16 cellular contexts compared by ENCODE assay signal in the genomic region with DNA sequence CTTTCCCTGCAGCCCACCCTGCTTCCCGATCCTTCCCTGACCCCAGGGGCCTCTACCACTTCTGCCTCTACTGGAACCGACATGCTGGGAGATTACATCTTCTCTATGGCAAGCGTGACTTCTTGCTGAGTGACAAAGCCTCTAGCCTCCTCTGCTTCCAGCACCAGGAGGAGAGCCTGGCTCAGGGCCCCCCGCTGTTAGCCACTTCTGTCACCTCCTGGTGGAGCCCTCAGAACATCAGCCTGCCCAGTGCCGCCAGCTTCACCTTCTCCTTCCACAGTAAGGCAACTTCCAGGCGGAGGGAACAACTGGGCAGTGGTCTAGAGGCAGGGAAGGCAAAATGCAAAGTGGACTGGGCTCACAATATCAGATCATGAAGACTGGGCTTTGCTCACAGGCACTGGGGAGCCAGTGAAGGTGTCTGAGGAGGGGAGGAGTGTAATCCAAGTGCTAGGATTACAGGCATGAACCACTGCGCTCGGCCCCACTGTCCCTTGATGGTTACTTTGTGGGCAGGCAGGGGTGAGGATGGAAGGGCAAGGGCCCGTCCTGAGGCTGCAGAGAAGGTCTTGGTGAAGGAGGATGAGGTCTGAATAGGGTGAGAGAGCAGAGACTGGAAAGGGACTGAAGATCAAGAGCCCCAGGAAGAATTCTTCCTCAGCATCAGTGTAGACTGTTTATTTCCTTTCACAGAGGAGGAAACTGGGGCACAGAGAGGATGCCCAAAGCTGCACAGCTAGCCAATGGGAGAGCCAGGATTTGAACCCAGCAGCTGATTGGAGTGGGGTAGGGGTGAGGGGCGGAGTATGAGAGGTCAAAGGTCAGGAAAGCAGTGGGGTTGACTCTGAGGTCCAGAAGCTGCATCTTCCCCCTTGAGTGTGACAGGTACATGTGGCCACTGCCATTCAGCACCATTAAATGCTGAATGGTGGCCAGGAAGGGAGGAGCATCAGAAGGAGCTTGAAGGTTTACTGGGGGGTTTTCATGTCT. TPM values are rescaled to one million over a fixed set of nuclear protein-coding genes. Genes with fewer than 3 reads are reported as not detected.
A peak's percentile ranks its signal among the peaks of the same experiment; 100 is the strongest.
DNase-seq lines count a peak whose midpoint lies in the region; ATAC-seq and TF ChIP-seq lines count a peak whose summit lies in the region.
"Had no signal": no experiment of that assay in that cellular context is flagged by ENCODE, and none has a peak within 500 bp of the region (broad histone marks: within the 10 kb centered on the region; RNA-seq: fewer than 3 reads in every experiment).

No MANE protein-coding gene starts in this region.

- CTCF ChIA-PET in RWPE1 (lab: Yijun Ruan, JAX) = interaction anchor here (1.2 kb wide), 1 partner anchor 61 kb away, joined by 3 read pairs; no protein-coding TSS in a partner anchor

- H3K36me3 Mint-ChIP-seq in stimulated activated naive CD8-positive, alpha-beta T cell treated with anti-CD3 and anti-CD28 coated beads, Interleukin-15, Interleukin-2, amounts not matched to agents 100 ng/mL and 50 ng/mL, for 24 hours (ENCODE audit: low read depth) = no peaks in the 10 kb centered on the region
- H3K36me3 Mint-ChIP-seq in chondrocyte (ENCODE audit: low read depth) (peaks cover 8% of the 10 kb centered on the region), type B pancreatic cell (no peaks in the 10 kb centered on the region)

- no peak for ATAC-seq in stimulated activated naive CD8-positive, alpha-beta T cell treated with anti-CD3 and anti-CD28 coated beads, Interleukin-15, Interleukin-2, amounts not matched to agents 100 U/mL and 50 U/mL, for 24 hours
- ATAC-seq in HG03342 (IDR thresholded peaks at IDR 0.05; ENCODE audit: unreplicated experiment) (no peak), GM18868 (IDR thresholded peaks at IDR 0.05; ENCODE audit: unreplicated experiment) (no peak)
- ATAC-seq: left cardiac atrium had no signal

- peak overlapping the region; percentile 4; the same call in 1 of the 2 replicates for H3K27ac ChIP-seq in RWPE1
- H3K27ac ChIP-seq: esophagus muscularis mucosa had no signal

- DNase-seq in stimulated activated naive CD8-positive, alpha-beta T cell treated with anti-CD3 and anti-CD28 coated beads, Interleukin-15, Interleukin-2, amounts not matched to agents 100 U/mL and 50 U/mL, for 24 hours = no peak
- DNase-seq in RWPE1 (ENCODE audit: low spot score) (no peak), chondrocyte (ENCODE audit: low spot score) (no peak), type B pancreatic cell (ENCODE audit: extremely low spot score, unreplicated experiment) (no peak), SHP77 (lab: John Stamatoyannopoulos, UW) (no peak)
- DNase-seq: activated CD4-positive, alpha-beta T cell treated with anti-CD3 and anti-CD28 coated beads, Interleukin-2, amount 50 U/mL, for 1 hour; left cardiac atrium; MV-4-11; NCI-H2171 treated with DMSO at 0.1 percent for 48 hours; nephron progenitor cell; SW 1271 had no signal

- no peak overlapping the region for H3K4me3 Mint-ChIP-seq in stimulated activated naive CD8-positive, alpha-beta T cell treated with anti-CD3 and anti-CD28 coated beads, Interleukin-15, Interleukin-2, amounts not matched to agents 100 ng/mL and 50 ng/mL, for 24 hours
- H3K4me3 Mint-ChIP-seq in chondrocyte (ENCODE audit: unreplicated experiment) (no peak overlapping the region), type B pancreatic cell (peak overlapping the region; percentile 7)
- H3K4me3 Mint-ChIP-seq: nephron progenitor cell had no signal

- H3K9me3 Mint-ChIP-seq in stimulated activated naive CD8-positive, alpha-beta T cell treated with anti-CD3 and anti-CD28 coated beads, Interleukin-15, Interleukin-2, amounts not matched to agents 100 ng/mL and 50 ng/mL, for 24 hours = no peaks in the 10 kb centered on the region
- no peaks in the 10 kb centered on the region for H3K9me3 Mint-ChIP-seq in chondrocyte (ENCODE audit: low read depth)
- no peaks in the 10 kb centered on the region for H3K9me3 Mint-ChIP-seq in type B pancreatic cell
- H3K9me3 Mint-ChIP-seq: nephron progenitor cell had no signal

- H3K27me3 Mint-ChIP-seq in stimulated activated naive CD8-positive, alpha-beta T cell treated with anti-CD3 and anti-CD28 coated beads, Interleukin-15, Interleukin-2, amounts not matched to agents 100 ng/mL and 50 ng/mL, for 24 hours = no peaks in the 10 kb centered on the region
- H3K27me3 Mint-ChIP-seq in chondrocyte (ENCODE audit: low read depth) (no peaks in the 10 kb centered on the region), type B pancreatic cell (no peaks in the 10 kb centered on the region)

- peaks cover 26% of the 10 kb centered on the region for H3K4me1 Mint-ChIP-seq in stimulated activated naive CD8-positive, alpha-beta T cell treated with anti-CD3 and anti-CD28 coated beads, Interleukin-15, Interleukin-2, amounts not matched to agents 100 ng/mL and 50 ng/mL, for 24 hours (ENCODE audit: low read depth)
- H3K4me1 Mint-ChIP-seq in chondrocyte (ENCODE audit: low read depth) = peaks cover 23% of the 10 kb centered on the region
- peaks cover 21% of the 10 kb centered on the region for H3K4me1 Mint-ChIP-seq in type B pancreatic cell (ENCODE audit: unreplicated experiment)

- peak overlapping the region; percentile 10 for H3K27ac Mint-ChIP-seq in stimulated activated naive CD8-positive, alpha-beta T cell treated with anti-CD3 and anti-CD28 coated beads, Interleukin-15, Interleukin-2, amounts not matched to agents 100 ng/mL and 50 ng/mL, for 24 hours
- H3K27ac Mint-ChIP-seq in chondrocyte (ENCODE audit: unreplicated experiment) (peak overlapping the region; percentile 57), type B pancreatic cell (no peak overlapping the region)
- H3K27ac Mint-ChIP-seq: nephron progenitor cell had no signal

- no peak for TF ChIP-seq CTCF in RWPE1 (conservative IDR thresholded peaks at IDR 0.05; ENCODE audit: low read depth)
- TF ChIP-seq CTCF in chondrocyte (IDR thresholded peaks at IDR 0.05) = no peak
- TF ChIP-seq CTCF in type B pancreatic cell (conservative IDR thresholded peaks at IDR 0.05) = no peak

- POLR2A ChIA-PET in RWPE1 (lab: Yijun Ruan, JAX; ENCODE audit: low non-redundant PET) = no interaction called here

RNA-seq across cellular contexts. Expression of gene ADGRG3, which starts 16.5 kb away (rescaled TPM):
- total RNA-seq in chondrocyte = not detected in 3 replicates
- not detected in 2 replicates for total RNA-seq in type B pancreatic cell (ENCODE audit: low replicate concordance)
- total RNA-seq: G401 had no signal

RNA-seq across cellular contexts. Expression of gene ADGRG1, which starts 23.2 kb away (rescaled TPM):
- total RNA-seq in chondrocyte (16.8 to 57.8 TPM (median 56.3 TPM) in 3 replicates), type B pancreatic cell (ENCODE audit: low replicate concordance) (41.1 and 61.0 TPM in 2 replicates)

RNA-seq across cellular contexts. Expression of gene DRC7, which starts 43.0 kb away (rescaled TPM):
- total RNA-seq in chondrocyte (not detected in 3 replicates), type B pancreatic cell (ENCODE audit: low replicate concordance) (0.69 and 7.4 TPM in 2 replicates)
- total RNA-seq: G401, left cardiac atrium had no signal
